In genomic region chr14:102192840-102193502, GRCh38 we compare ENCODE assay signal across 15 cellular contexts. TPM values are rescaled to one million over a fixed set of nuclear protein-coding genes. Genes with fewer than 3 reads are reported as not detected.
DNase-seq lines count a peak whose midpoint lies in the region; ATAC-seq, FAIRE-seq and TF ChIP-seq lines count a peak whose summit lies in the region.
"Had no signal": no experiment of that assay in that cellular context is flagged by ENCODE, and none has a peak within 500 bp of the region (broad histone marks: within the 10 kb centered on the region; RNA-seq: fewer than 3 reads in every experiment).

No MANE protein-coding gene starts in this region.

- TF ChIP-seq CTCF in A549 (IDR thresholded peaks at IDR 0.05) (no peak), H9 (conservative IDR thresholded peaks at IDR 0.05) (no peak)

- no peak overlapping the region for H3K4ac ChIP-seq in H9 (ENCODE audit: low read depth, low read length)
- H3K4ac ChIP-seq in trophoblast cell (ENCODE audit: low read depth, low read length), result no peak overlapping the region

- no peak overlapping the region for H2BK12ac ChIP-seq in H9 (ENCODE audit: insufficient read length, low read depth, low read length)
- no peak overlapping the region for H2BK12ac ChIP-seq in trophoblast cell (ENCODE audit: low read length)

- H3K23ac ChIP-seq in H9 (ENCODE audit: insufficient read length, low read depth, low read length) (no peak overlapping the region), trophoblast cell (ENCODE audit: low read length) (no peak overlapping the region)

- no peak overlapping the region for H3K4me3 ChIP-seq in A549
- H3K4me3 ChIP-seq in trophoblast cell (ENCODE audit: low read depth, low read length), result no peak overlapping the region

- peak overlapping the region; percentile 6 for H4K12ac ChIP-seq in trophoblast cell (ENCODE audit: low read depth, low read length)

- no peak overlapping the region for H2BK20ac ChIP-seq in H9 (ENCODE audit: low read depth, low read length, poor library complexity, severe bottlenecking)

- H2AFZ ChIP-seq in H9 (ENCODE audit: low read length) (no peak overlapping the region), trophoblast cell (ENCODE audit: insufficient read depth, low read length, poor library complexity) (no peak overlapping the region)

- peaks cover 2% of the 10 kb centered on the region; the same call in 1 of the 2 replicates for H3K79me2 ChIP-seq in H9 (ENCODE audit: insufficient read depth, low read length)
- H3K79me2 ChIP-seq in trophoblast cell (ENCODE audit: control insufficient read depth, insufficient read depth, low read length, poor library complexity), result peaks cover 4% of the 10 kb centered on the region

- no peak overlapping the region for H2BK15ac ChIP-seq in H9 (ENCODE audit: low read depth, low read length)

- H3K4me3 Mint-ChIP-seq in H9, result no peak overlapping the region; a peak in 1 of 5 replicates
- H3K4me3 Mint-ChIP-seq in activated T-helper 1 cell treated with anti-CD3 and anti-CD28 coated beads, Interleukin-12 subunit alpha, Interleukin-12 subunit beta, Interleukin-2, Interleukin-4 antibody, amounts not matched to agents 30 ng/mL and 10 ng/mL and 1 ng/mL, durations not matched to agents 14 hours and 24 hours and 36 hours, result no peak overlapping the region
- H3K4me3 Mint-ChIP-seq: activated naive CD8-positive, alpha-beta T cell had no signal

- no peak overlapping the region for H3K56ac ChIP-seq in H9 (ENCODE audit: insufficient read length, low read depth, low read length)

- POLR2A ChIA-PET in A549 (lab: Yijun Ruan, JAX), result no interaction called here

- no peak overlapping the region for H2BK120ac ChIP-seq in H9 (ENCODE audit: low read depth, low read length, poor library complexity, severe bottlenecking)
- H2BK120ac ChIP-seq in trophoblast cell (ENCODE audit: insufficient read depth, low read length, poor library complexity), result no peak overlapping the region

- H3K14ac ChIP-seq in H9 (ENCODE audit: insufficient read depth, low read length) (no peak overlapping the region), trophoblast cell (ENCODE audit: low read length) (no peak overlapping the region)

- intact Hi-C loops in left colon (cut with DNase I, micrococcal nuclease), result no loop called here
- intact Hi-C loops in activated T-helper 1 cell treated with anti-CD3 and anti-CD28 coated beads, Interleukin-12 subunit alpha, Interleukin-12 subunit beta, Interleukin-2, Interleukin-4 antibody, amounts not matched to agents 30 ng/mL and 10 ng/mL and 1 ng/mL, durations not matched to agents 14 hours and 24 hours and 36 hours (cut with micrococcal nuclease), result loop anchor here (5.0 kb wide), 1 partner anchor 406 kb away; no protein-coding TSS in a partner anchor

- FAIRE-seq in A549 (lab: Jason Lieb, UNC), result no peak
- FAIRE-seq: urothelium cell line had no signal

- H3K79me1 ChIP-seq in H9 (ENCODE audit: insufficient read depth, low read depth, low read length, poor library complexity, severe bottlenecking) (peaks cover 8% of the 10 kb centered on the region), trophoblast cell (ENCODE audit: low read length) (peaks cover 4% of the 10 kb centered on the region)

- TF ChIP-seq POLR2A in A549 (IDR thresholded peaks at IDR 0.05; ENCODE audit: low read length), result no peak

- WGBS in A549 (ENCODE audit: missing lambda C conversion rate), result 95% methylated on average over 13 of the region's 13 CpGs
- WGBS in H9 (ENCODE audit: extremely low coverage, insufficient read length, low lambda C conversion rate), result no CpG with 5 or more reads among the region's 13 CpGs
- no CpG with 5 or more reads among the region's 13 CpGs for WGBS in trophoblast cell (ENCODE audit: extremely low coverage, insufficient coverage, insufficient read length)

- ATAC-seq in A549, result no peak
- ATAC-seq in left colon, result no peak
- ATAC-seq in GM21737 (IDR thresholded peaks at IDR 0.05; ENCODE audit: unreplicated experiment), result no peak
- ATAC-seq: left cardiac atrium had no signal

- H2AK5ac ChIP-seq in H9 (ENCODE audit: insufficient read length, low read length) (no peak overlapping the region), trophoblast cell (ENCODE audit: low read length) (no peak overlapping the region)

- peak overlapping the region in 2 of 3 experiments; percentile 31 to 65; a peak in 5 of 7 replicates for H3K27ac Mint-ChIP-seq in H9
- no peak overlapping the region for H3K27ac Mint-ChIP-seq in activated T-helper 1 cell treated with anti-CD3 and anti-CD28 coated beads, Interleukin-12 subunit alpha, Interleukin-12 subunit beta, Interleukin-2, Interleukin-4 antibody, amounts not matched to agents 30 ng/mL and 10 ng/mL and 1 ng/mL, durations not matched to agents 14 hours and 24 hours and 36 hours
- H3K27ac Mint-ChIP-seq: activated naive CD8-positive, alpha-beta T cell had no signal

- peaks cover 29 to 31% of the 10 kb centered on the region in 2 experiments for H3K4me1 Mint-ChIP-seq in H9
- H3K4me1 Mint-ChIP-seq in activated T-helper 1 cell treated with anti-CD3 and anti-CD28 coated beads, Interleukin-12 subunit alpha, Interleukin-12 subunit beta, Interleukin-2, Interleukin-4 antibody, amounts not matched to agents 30 ng/mL and 10 ng/mL and 1 ng/mL, durations not matched to agents 14 hours and 24 hours and 36 hours (ENCODE audit: low read depth), result peaks cover 9% of the 10 kb centered on the region

- H4K5ac ChIP-seq in H9 (ENCODE audit: insufficient read length, low read depth, low read length), result no peak overlapping the region

- H3K18ac ChIP-seq in H9 (ENCODE audit: insufficient read length, low read depth, low read length) (no peak overlapping the region), trophoblast cell (ENCODE audit: low read length) (no peak overlapping the region)

- no peaks in the 10 kb centered on the region for H3K9me3 ChIP-seq in A549
- H3K9me3 ChIP-seq in H9 (ENCODE audit: control insufficient read depth, low read depth, low read length), result no peaks in the 10 kb centered on the region
- H3K9me3 ChIP-seq in trophoblast cell (ENCODE audit: insufficient read depth, low read depth, low read length), result no peaks in the 10 kb centered on the region

- H4K8ac ChIP-seq in H9 (replicated peaks; ENCODE audit: insufficient read length, low read depth, low read length), result no peak overlapping the region
- H4K8ac ChIP-seq in trophoblast cell (ENCODE audit: low read depth, low read length), result no peak overlapping the region

- H4K20me1 ChIP-seq in H9 (ENCODE audit: control insufficient read depth, insufficient read depth, insufficient read length), result no peaks in the 10 kb centered on the region

- peaks cover 5 to 9% of the 10 kb centered on the region in 2 experiments for H3K36me3 ChIP-seq in trophoblast cell (ENCODE audit: control insufficient read depth in 1 of 2, insufficient read depth in 2 of 2, low read length in 2 of 2)

- H3K27me3 ChIP-seq in H9 (ENCODE audit: insufficient read depth, low read length) (no peaks in the 10 kb centered on the region), trophoblast cell (ENCODE audit: insufficient read depth, low read length) (no peaks in the 10 kb centered on the region)

- H3K4me2 ChIP-seq in A549 (no peak overlapping the region), H9 (ENCODE audit: insufficient read depth, insufficient read length, low read length) (no peak overlapping the region), trophoblast cell (ENCODE audit: low read length) (no peak overlapping the region)

- TF ChIP-seq RAD21 in A549 (conservative IDR thresholded peaks at IDR 0.05 in 1 of 2, IDR thresholded peaks at IDR 0.05 in 1 of 2), result no peak

- no peak overlapping the region for H3K27ac ChIP-seq in A549
- H3K27ac ChIP-seq in H9 (ENCODE audit: insufficient read length, low read depth, low read length), result no peak overlapping the region
- H3K27ac ChIP-seq in cingulate gyrus (ENCODE audit: low read depth, low read length), result peak overlapping the region; percentile 99
- no peak overlapping the region for H3K27ac ChIP-seq in trophoblast cell (ENCODE audit: low read depth, low read length)

- no peaks in the 10 kb centered on the region for H3K23me2 ChIP-seq in H9 (ENCODE audit: insufficient read length, low read depth, low read length, poor library complexity, severe bottlenecking)

- DNase-seq in A549 (ENCODE audit: low read depth in 1 of 2, low spot score in 1 of 2) (no peak), H9 (no peak), trophoblast cell (no peak), left colon (no peak), NCI-H146 (lab: John Stamatoyannopoulos, UW) (no peak)
- no peak for DNase-seq in activated T-helper 1 cell treated with anti-CD3 and anti-CD28 coated beads, Interleukin-12 subunit alpha, Interleukin-12 subunit beta, Interleukin-2, Interleukin-4 antibody, amounts not matched to agents 30 ng/mL and 10 ng/mL and 1 ng/mL, durations not matched to agents 14 hours and 24 hours and 36 hours (ENCODE audit: low spot score)
- DNase-seq: activated CD4-positive, alpha-beta T cell treated with anti-CD3 and anti-CD28 coated beads, Interleukin-2, amount 50 U/mL, for 1 hour; left cardiac atrium; NCI-H1694 treated with DMSO at 0.1 percent for 48 hours; NCI-H2227 treated with DMSO at 0.1 percent for 48 hours; stimulated activated naive CD4-positive, alpha-beta T cell had no signal

- H3K27me3 Mint-ChIP-seq in H9 (ENCODE audit: low read depth), result no peaks in the 10 kb centered on the region
- no peaks in the 10 kb centered on the region for H3K27me3 Mint-ChIP-seq in activated T-helper 1 cell treated with anti-CD3 and anti-CD28 coated beads, Interleukin-12 subunit alpha, Interleukin-12 subunit beta, Interleukin-2, Interleukin-4 antibody, amounts not matched to agents 30 ng/mL and 10 ng/mL and 1 ng/mL, durations not matched to agents 14 hours and 24 hours and 36 hours (ENCODE audit: insufficient read depth)
- H3K27me3 Mint-ChIP-seq: activated naive CD8-positive, alpha-beta T cell had no signal

- H2BK5ac ChIP-seq in H9 (ENCODE audit: insufficient read length, low read length), result no peak overlapping the region
- H2BK5ac ChIP-seq in trophoblast cell (ENCODE audit: low read depth, low read length, poor library complexity), result no peak overlapping the region

- H4K91ac ChIP-seq in H9 (ENCODE audit: insufficient read length, low read depth, low read length) (no peak overlapping the region), trophoblast cell (ENCODE audit: low read depth, low read length) (no peak overlapping the region)

- no peak overlapping the region for H3K9ac ChIP-seq in H9 (ENCODE audit: extremely low read depth, insufficient read length, low read length)
- no peak overlapping the region for H3K9ac ChIP-seq in trophoblast cell (ENCODE audit: low read length)

- no peak overlapping the region for H3T11ph ChIP-seq in H9 (ENCODE audit: low read length)

- H3K4me1 ChIP-seq in A549 (peaks cover 13% of the 10 kb centered on the region), H9 (ENCODE audit: insufficient read depth, low read length) (peaks cover 4% of the 10 kb centered on the region; the same call in 1 of the 2 replicates), trophoblast cell (ENCODE audit: control insufficient read depth in 1 of 2, insufficient read depth in 2 of 2, low read length in 2 of 2) (peaks cover 11 to 19% of the 10 kb centered on the region in 2 experiments)

- no peak for TF ChIP-seq EP300 in A549 (IDR thresholded peaks at IDR 0.05)

- H3K36me3 Mint-ChIP-seq in H9 (ENCODE audit: insufficient read depth in 1 of 3, low read depth in 3 of 3), result peaks cover 9 to 21% (median 14%) of the 10 kb centered on the region in 3 experiments; a peak in 6 of 7 replicates
- H3K36me3 Mint-ChIP-seq in activated T-helper 1 cell treated with anti-CD3 and anti-CD28 coated beads, Interleukin-12 subunit alpha, Interleukin-12 subunit beta, Interleukin-2, Interleukin-4 antibody, amounts not matched to agents 30 ng/mL and 10 ng/mL and 1 ng/mL, durations not matched to agents 14 hours and 24 hours and 36 hours (ENCODE audit: low read depth), result peaks cover 16% of the 10 kb centered on the region
- H3K36me3 Mint-ChIP-seq: activated naive CD8-positive, alpha-beta T cell had no signal

- CTCF ChIA-PET in A549 (lab: Yijun Ruan, JAX), result interaction anchor here (0.6 kb wide), 1 partner anchor 10 kb away, joined by 3 read pairs; no protein-coding TSS in a partner anchor

- H3K9me3 Mint-ChIP-seq in H9, result no peaks in the 10 kb centered on the region
- no peaks in the 10 kb centered on the region for H3K9me3 Mint-ChIP-seq in activated T-helper 1 cell treated with anti-CD3 and anti-CD28 coated beads, Interleukin-12 subunit alpha, Interleukin-12 subunit beta, Interleukin-2, Interleukin-4 antibody, amounts not matched to agents 30 ng/mL and 10 ng/mL and 1 ng/mL, durations not matched to agents 14 hours and 24 hours and 36 hours

RNA-seq across cellular contexts. Expression of gene WDR20, which starts 53.3 kb away (rescaled TPM):
- polyA plus RNA-seq in A549 (2011; rRNA removed) (17.6 and 20.6 TPM in 2 replicates), A549 (2017; fragmentation: RNase III; extraction: RNeasy Plus Mini Kit Qiagen cat#74134 plus additional on column Dnase treatment) (19.5 to 21.6 TPM (median 20.4 TPM) in 3 replicates)
- 13.3 and 15.1 TPM in 2 replicates for polyA plus RNA-seq in A549 (2012; cell fraction: cytosol; rRNA removed)
- 14.8 and 18.4 TPM in 2 replicates for polyA plus RNA-seq in A549 (2012; cell fraction: nucleus; rRNA removed)
- 29.8 and 33.4 TPM in 2 replicates for polyA minus RNA-seq in A549 (2011; rRNA and poly(A)+ RNA removed)
- total RNA-seq in H9 (2021) (31.6 and 35.2 TPM in 2 replicates), left colon (10 to 100 TPM; 34.1 to 35.5 TPM)
- 17.9 and 18.4 TPM in 2 replicates for polyA plus RNA-seq in trophoblast cell (2013)
- 33.9 and 34.2 TPM in 2 replicates for total RNA-seq in activated T-helper 1 cell treated with anti-CD3 and anti-CD28 coated beads, Interleukin-12 subunit alpha, Interleukin-12 subunit beta, Interleukin-2, Interleukin-4 antibody, amounts not matched to agents 30 ng/mL and 10 ng/mL and 1 ng/mL, durations not matched to agents 14 hours and 24 hours and 36 hours
